ENCODE assay signal across 9 cellular contexts in genomic region chr1:161226759-161227158, GRCh38. TPM values are rescaled to one million over a fixed set of nuclear protein-coding genes. Genes with fewer than 3 reads are reported as not detected.
DNase-seq lines count a peak whose midpoint lies in the region; ATAC-seq and TF ChIP-seq lines count a peak whose summit lies in the region.
"Had no signal": no experiment of that assay in that cellular context is flagged by ENCODE, and none has a peak within 500 bp of the region (broad histone marks: within the 10 kb centered on the region; RNA-seq: fewer than 3 reads in every experiment).

No MANE protein-coding gene starts in this region.

- no peaks in the 10 kb centered on the region for H3K9me3 ChIP-seq in AG04450 (ENCODE audit: control insufficient read depth, insufficient read depth, low read length)
- no peaks in the 10 kb centered on the region for H3K9me3 ChIP-seq in mucosa of rectum (ENCODE audit: control insufficient read depth in 2 of 2, low read length in 2 of 2)

- POLR2A ChIA-PET in AG04450 (lab: Yijun Ruan, JAX): interaction anchor here (1.9 kb wide), 1 partner anchor 30 kb away, joined by 13 read pairs; no protein-coding TSS in a partner anchor
- POLR2A ChIA-PET in MCF 10A (lab: Yijun Ruan, JAX): interaction anchor here (0.5 to 6.8 kb wide), 18 partner anchors 9 to 1129 kb away, joined by 3 to 81 read pairs (median 8); partner anchors contain the start of genes B4GALT3, NDUFS2, PPOX and SDHC

- H3K4me3 ChIP-seq in AG04450 (ENCODE audit: low read depth, low read length) (peak overlapping the region; percentile 97), mucosa of rectum (ENCODE audit: low read length in 2 of 2) (peak overlapping the region; percentile 95 to 98)

- H3K27ac ChIP-seq in AG04450 (ENCODE audit: low read depth, low read length) (no peak overlapping the region), mucosa of rectum (ENCODE audit: low read depth in 2 of 2, low read length in 2 of 2) (no peak overlapping the region)

- ATAC-seq in HG03159 (IDR thresholded peaks at IDR 0.05; ENCODE audit: unreplicated experiment) (no peak), GM21381 (IDR thresholded peaks at IDR 0.05; ENCODE audit: unreplicated experiment) (no peak), HG02885 (IDR thresholded peaks at IDR 0.05; ENCODE audit: poor library complexity, unreplicated experiment) (no peak)

- TF ChIP-seq CTCF in AG04450 (IDR thresholded peaks at IDR 0.05; ENCODE audit: low read depth, low read length) (no peak), MCF 10A (IDR thresholded peaks at IDR 0.05; ENCODE audit: unreplicated experiment) (no peak)

- H3K27me3 Mint-ChIP-seq in IgD-negative memory B cell: peaks cover 18% of the 10 kb centered on the region
- no peaks in the 10 kb centered on the region for H3K27me3 Mint-ChIP-seq in MCF 10A (ENCODE audit: insufficient read depth, unreplicated experiment)

- no peaks in the 10 kb centered on the region for H3K9me3 Mint-ChIP-seq in IgD-negative memory B cell
- no peaks in the 10 kb centered on the region for H3K9me3 Mint-ChIP-seq in MCF 10A (ENCODE audit: unreplicated experiment)

- H3K4me1 ChIP-seq in mucosa of rectum (ENCODE audit: control insufficient read depth in 2 of 2, insufficient read depth in 2 of 2, low read length in 2 of 2): peaks cover 17 to 21% of the 10 kb centered on the region in 2 donors

- peaks cover 20 to 22% of the 10 kb centered on the region in 2 donors for H3K36me3 ChIP-seq in mucosa of rectum (ENCODE audit: control insufficient read depth in 2 of 2, insufficient read depth in 2 of 2, low read length in 2 of 2)

- H3K4me1 Mint-ChIP-seq in IgD-negative memory B cell (peaks cover 18 to 23% (median 22%) of the 10 kb centered on the region in 3 donors), MCF 10A (ENCODE audit: insufficient read depth, unreplicated experiment) (peaks cover 22% of the 10 kb centered on the region)

- no peak for DNase-seq in AG04450 (ENCODE audit: low read depth, low spot score)
- DNase-seq in MCF 10A (ENCODE audit: unreplicated experiment): no peak
- no peak for DNase-seq in Ammon's horn (ENCODE audit: low spot score)

- H3K27ac Mint-ChIP-seq in IgD-negative memory B cell: no peak overlapping the region
- peak overlapping the region; percentile 88 for H3K27ac Mint-ChIP-seq in MCF 10A (ENCODE audit: low read depth, unreplicated experiment)

- H3K9ac ChIP-seq in mucosa of rectum (ENCODE audit: low read depth in 1 of 2, low read length in 2 of 2): peak overlapping the region in 1 of 2 donors; percentile 88

- intact Hi-C loops in MCF 10A (cut with micrococcal nuclease): loop anchor here (1.0 to 10.0 kb wide), 5 partner anchors 65 to 508 kb away; partner anchors contain the start of gene SDHC

- H3K4me3 Mint-ChIP-seq in IgD-negative memory B cell (peak overlapping the region; percentile 67 to 91 (median 72)), MCF 10A (ENCODE audit: unreplicated experiment) (peak overlapping the region; percentile 90)

- H3K36me3 Mint-ChIP-seq in IgD-negative memory B cell (peaks cover 6% of the 10 kb centered on the region), MCF 10A (ENCODE audit: insufficient read depth, unreplicated experiment) (peaks cover 22% of the 10 kb centered on the region)

- no TSS peak for BruUV-seq in MCF 10A (replicated peaks; lab: Mats Ljungman, UMichigan)

- CTCF ChIA-PET in AG04450 (lab: Charles Lee): interaction anchor here (0.6 to 8.9 kb wide), 35 partner anchors 9 to 515 kb away, joined by 3 to 197 read pairs (median 7); partner anchors contain the start of genes ADAMTS4, CFAP126, FCER1G and NDUFS2
- CTCF ChIA-PET in MCF 10A (lab: Yijun Ruan, JAX): interaction anchor here (0.6 to 18.5 kb wide), 50 partner anchors 9 to 530 kb away, joined by 3 to 444 read pairs (median 6); partner anchors contain the start of genes ADAMTS4, CFAP126, FCER1G and NDUFS2

- H3K27me3 ChIP-seq in AG04450 (ENCODE audit: control insufficient read depth, insufficient read depth, low read length) (no peaks in the 10 kb centered on the region), mucosa of rectum (ENCODE audit: control insufficient read depth in 2 of 2, insufficient read depth in 2 of 2, low read length in 2 of 2) (no peaks in the 10 kb centered on the region)

RNA-seq across cellular contexts. Expression of gene TOMM40L, which starts 0.9 kb away (rescaled TPM):
- polyA plus RNA-seq in AG04450 (2011; rRNA removed): 9.3 and 9.9 TPM in 2 replicates
- polyA minus RNA-seq in AG04450 (2011; rRNA and poly(A)+ RNA removed): 18.7 and 26.7 TPM in 2 replicates
- polyA plus RNA-seq in IgD-negative memory B cell: 3.8 TPM
- 10.0 and 12.3 TPM in 2 replicates for total RNA-seq in MCF 10A (2022)

RNA-seq across cellular contexts. Expression of gene APOA2, which starts 3.3 kb away (rescaled TPM):
- polyA plus RNA-seq in AG04450 (2011; rRNA removed) (not detected in 2 replicates), IgD-negative memory B cell (not detected)
- polyA minus RNA-seq in AG04450 (2011; rRNA and poly(A)+ RNA removed): not detected in 2 replicates
- not detected in 2 replicates for total RNA-seq in MCF 10A (2022)
- total RNA-seq: renal cortical epithelial cell had no signal

RNA-seq across cellular contexts. Expression of gene NR1I3, which starts 11.2 kb away (rescaled TPM):
- not detected in 2 replicates for polyA plus RNA-seq in AG04450 (2011; rRNA removed)
- not detected in 2 replicates for polyA minus RNA-seq in AG04450 (2011; rRNA and poly(A)+ RNA removed)
- not detected for polyA plus RNA-seq in IgD-negative memory B cell
- not detected in 2 replicates for total RNA-seq in MCF 10A (2022)
- total RNA-seq: renal cortical epithelial cell had no signal

RNA-seq across cellular contexts. Expression of gene FCER1G, which starts 11.7 kb away (rescaled TPM):
- polyA plus RNA-seq in AG04450 (2011; rRNA removed) (0.37 and 0.66 TPM in 2 replicates), IgD-negative memory B cell (6.6 TPM)
- 0.83 TPM in 1 of 2 replicates, not detected in the other for polyA minus RNA-seq in AG04450 (2011; rRNA and poly(A)+ RNA removed)
- total RNA-seq in MCF 10A (2022): 1.0 and 2.1 TPM in 2 replicates
- total RNA-seq: renal cortical epithelial cell had no signal

RNA-seq across cellular contexts. Expression of gene NDUFS2, which starts 24.6 kb away (rescaled TPM):
- polyA plus RNA-seq in AG04450 (2011; rRNA removed) (150 and 155 TPM in 2 replicates), IgD-negative memory B cell (71.3 TPM)
- 191 and 223 TPM in 2 replicates for polyA minus RNA-seq in AG04450 (2011; rRNA and poly(A)+ RNA removed)
- 139 and 149 TPM in 2 replicates for total RNA-seq in MCF 10A (2022)
